Comparison of ENCODE assay signal across 8 cellular contexts in genomic region chr2:98822301-98823164, GRCh38.
DNase-seq lines count a peak whose midpoint lies in the region; ATAC-seq and TF ChIP-seq lines count a peak whose summit lies in the region.

No MANE protein-coding gene starts in this region.

- no peaks in the 10 kb centered on the region for H3K36me3 Mint-ChIP-seq in T-cell

- POLR2A ChIA-PET in T-cell (lab: Charles Lee): no interaction called here

- H2AFZ ChIP-seq in smooth muscle cell (ENCODE audit: low read depth): peak overlapping the region; percentile 91

- H3K27me3 ChIP-seq in iPS-18a (ENCODE audit: control insufficient read depth, insufficient read depth, low read length) (peaks cover 55% of the 10 kb centered on the region), smooth muscle cell (ENCODE audit: low read depth) (peaks cover 16% of the 10 kb centered on the region)

- no peaks in the 10 kb centered on the region for H3F3A ChIP-seq in smooth muscle cell (ENCODE audit: low read depth)

- H3K27ac Mint-ChIP-seq in T-cell: no peak overlapping the region

- H3K79me2 ChIP-seq in smooth muscle cell (ENCODE audit: low read depth): no peaks in the 10 kb centered on the region

- H3K9ac ChIP-seq in iPS-18a (ENCODE audit: low read length): peak overlapping the region; percentile 17
- no peak overlapping the region for H3K9ac ChIP-seq in smooth muscle cell (ENCODE audit: low read depth)

- DNase-seq in T-cell: peak; percentile 30 to 72 (median 58)
- DNase-seq in smooth muscle cell (lab: John Stamatoyannopoulos, UW; ENCODE audit: unreplicated experiment): no peak
- DNase-seq in NCI-H2196 treated with DMSO at 0.1 percent for 48 hours (lab: John Stamatoyannopoulos, UW; ENCODE audit: unreplicated experiment): no peak
- DNase-seq in ureter (ENCODE audit: low spot score): no peak

- ATAC-seq in T-cell (replicated peaks in 1 of 4): peak; percentile 81 to 92 (median 83)
- no peak for ATAC-seq in HG03025 (IDR thresholded peaks at IDR 0.05; ENCODE audit: low FRiP score, unreplicated experiment)
- no peak for ATAC-seq in HG03457 (IDR thresholded peaks at IDR 0.05; ENCODE audit: unreplicated experiment)

- H3K4me3 ChIP-seq in iPS-18a (ENCODE audit: low read length) (peak overlapping the region; percentile 51), smooth muscle cell (peak overlapping the region; percentile 49)

- H3K4me2 ChIP-seq in smooth muscle cell: peak overlapping the region; percentile 85

- WGBS in smooth muscle cell (ENCODE audit: low lambda C conversion rate): 23% methylated on average over 107 of the region's 117 CpGs

- no peaks in the 10 kb centered on the region for H3K27me3 Mint-ChIP-seq in T-cell

- no peaks in the 10 kb centered on the region for H3K9me3 Mint-ChIP-seq in T-cell

- CTCF ChIA-PET in T-cell (lab: Charles Lee): interaction anchor here in 1 of 2 donors (1.2 kb wide), 1 partner anchor 51 kb away, joined by 4 read pairs; no protein-coding TSS in a partner anchor

- H4K20me1 ChIP-seq in smooth muscle cell (ENCODE audit: low read depth): no peaks in the 10 kb centered on the region

- peak; percentile 28 for TF ChIP-seq CTCF in smooth muscle cell (IDR thresholded peaks at IDR 0.05; ENCODE audit: borderline replicate concordance, insufficient read depth, poor library complexity, severe bottlenecking)

- H3K4me3 Mint-ChIP-seq in T-cell: peak overlapping the region; percentile 44 to 80 (median 59)

- H3K36me3 ChIP-seq in iPS-18a (ENCODE audit: control insufficient read depth, low read depth, low read length): no peaks in the 10 kb centered on the region
- no peaks in the 10 kb centered on the region for H3K36me3 ChIP-seq in smooth muscle cell (ENCODE audit: low read depth)

- H3K27ac ChIP-seq in angular gyrus (ENCODE audit: low read depth, low read length) (peak overlapping the region; percentile 32), iPS-18a (ENCODE audit: low read length) (no peak overlapping the region), smooth muscle cell (ENCODE audit: low read depth) (no peak overlapping the region)

- H3K9me3 ChIP-seq in iPS-18a (ENCODE audit: control insufficient read depth, low read depth, low read length) (no peaks in the 10 kb centered on the region), smooth muscle cell (replicated peaks; ENCODE audit: low read depth) (no peaks in the 10 kb centered on the region)

- H3K4me1 Mint-ChIP-seq in T-cell: peaks cover 27 to 38% (median 28%) of the 10 kb centered on the region in 3 donors

- no peaks in the 10 kb centered on the region for H3K4me1 ChIP-seq in iPS-18a (ENCODE audit: control insufficient read depth, low read depth, low read length)
- H3K4me1 ChIP-seq in smooth muscle cell (ENCODE audit: low read depth): no peaks in the 10 kb centered on the region

Comparison
In these comparisons a context has a peak if more than half of its experiments do, and no peak if none do; other contexts are left out.
1. ATAC-seq: peak in T-cell (4 of 4); none in HG03025 (single experiment) and HG03457 (single experiment).
2. DNase-seq: peak in T-cell (34 of 34); none in smooth muscle cell (single experiment), NCI-H2196 treated with DMSO at 0.1 percent for 48 hours (single experiment) and ureter (single experiment).